ENCODE assay signal across 9 cellular contexts in the genomic region with DNA sequence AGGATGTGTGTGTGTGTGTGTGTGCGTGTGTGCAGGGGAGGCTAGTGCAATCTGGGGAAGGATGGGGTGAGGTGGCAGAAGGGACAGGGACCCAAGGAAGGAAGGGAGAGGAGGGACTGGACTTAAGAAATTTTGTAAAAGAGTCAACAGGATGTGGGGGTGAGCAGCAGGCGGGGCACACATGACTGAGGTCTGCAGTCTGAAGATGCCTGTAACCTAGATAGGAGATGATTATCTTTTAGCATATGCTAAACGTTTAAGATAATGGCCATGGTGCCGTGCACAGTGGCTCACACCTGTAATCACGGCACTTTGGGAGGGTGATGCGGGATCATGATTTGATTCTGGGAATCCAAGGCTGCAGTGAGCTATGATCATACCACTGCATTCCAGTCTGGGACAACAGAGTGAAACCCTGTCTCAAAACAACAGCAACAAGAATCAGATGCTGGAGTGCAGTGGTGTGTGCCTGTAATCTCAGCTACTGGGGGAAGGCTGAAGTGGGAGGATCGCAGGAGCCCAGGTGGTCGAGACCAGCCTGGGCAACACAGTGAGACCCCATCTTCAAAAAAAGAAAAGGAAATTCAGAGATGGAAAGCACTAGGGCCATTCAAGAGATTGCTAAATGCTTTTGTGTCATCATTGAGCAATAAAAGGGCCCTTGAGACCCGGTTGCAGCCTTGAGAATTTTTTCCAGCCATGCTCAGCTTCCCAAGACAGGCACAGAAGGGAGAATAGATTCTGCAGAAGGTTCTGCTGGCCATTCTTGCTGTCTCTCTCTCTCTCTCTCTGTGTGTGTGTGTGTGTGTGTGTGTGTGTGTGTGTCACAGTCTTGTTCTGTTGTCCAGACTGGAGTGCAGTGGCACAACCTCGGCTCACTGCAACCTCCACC. TPM values are rescaled to one million over a fixed set of nuclear protein-coding genes. Genes with fewer than 3 reads are reported as not detected.
DNase-seq lines count a peak whose midpoint lies in the region; ATAC-seq and TF ChIP-seq lines count a peak whose summit lies in the region.
"Had no signal": no experiment of that assay in that cellular context is flagged by ENCODE, and none has a peak within 500 bp of the region (broad histone marks: within the 10 kb centered on the region; RNA-seq: fewer than 3 reads in every experiment).

No MANE protein-coding gene starts in this region.

- H3K27me3 ChIP-seq in Karpas-422 (ENCODE audit: low read length) (no peaks in the 10 kb centered on the region), lower lobe of right lung (ENCODE audit: low read depth) (no peaks in the 10 kb centered on the region)

- H3K4me2 ChIP-seq in Karpas-422 (ENCODE audit: low read depth, low read length, poor library complexity, severe bottlenecking), result no peak overlapping the region

- H3K27me3 Mint-ChIP-seq in activated T-cell treated with anti-CD3 and anti-CD28 coated beads, Interleukin-2, amount 50 U/mL, for 24 hours, result no peaks in the 10 kb centered on the region

- H3K36me3 ChIP-seq in Karpas-422 (ENCODE audit: insufficient read depth, low read length), result no peaks in the 10 kb centered on the region
- H3K36me3 ChIP-seq in lower lobe of right lung, result peaks cover 10% of the 10 kb centered on the region

- H3K79me2 ChIP-seq in Karpas-422 (ENCODE audit: low read length), result peaks cover 7% of the 10 kb centered on the region

- no peak for TF ChIP-seq CTCF in AG09319 (IDR thresholded peaks at IDR 0.05; ENCODE audit: low read depth, low read length)
- TF ChIP-seq CTCF in lower lobe of right lung (IDR thresholded peaks at IDR 0.05), result no peak

- H3K4me3 ChIP-seq in Karpas-422 (ENCODE audit: low read length) (no peak overlapping the region), lower lobe of right lung (no peak overlapping the region)

- DNase-seq in AG09319 (ENCODE audit: extremely low read depth, low read depth) (peak; percentile 29), Karpas-422 (peak; percentile 32), lower lobe of right lung (no peak), NCI-H1436 treated with DMSO at 0.1 percent for 48 hours (lab: John Stamatoyannopoulos, UW) (no peak), NCI-H345 treated with DMSO at 0.1 percent for 48 hours (lab: John Stamatoyannopoulos, UW; ENCODE audit: unreplicated experiment) (no peak)
- peak; percentile 43 for DNase-seq in activated T-cell treated with anti-CD3 and anti-CD28 coated beads, Interleukin-2, amount 50 U/mL, for 24 hours
- DNase-seq: SHP77 had no signal

- peak overlapping the region; percentile 41 for H3K4me3 Mint-ChIP-seq in activated T-cell treated with anti-CD3 and anti-CD28 coated beads, Interleukin-2, amount 50 U/mL, for 24 hours

- H3K4me1 ChIP-seq in Karpas-422 (ENCODE audit: low read length), result peaks cover 15% of the 10 kb centered on the region
- peaks cover 22% of the 10 kb centered on the region for H3K4me1 ChIP-seq in lower lobe of right lung

- H3K9ac ChIP-seq in Karpas-422 (ENCODE audit: low read length), result no peak overlapping the region

- intact Hi-C loops in lower lobe of right lung (cut with DNase I), result no loop called here

- ATAC-seq in lower lobe of right lung (no peak), HG03378 (IDR thresholded peaks at IDR 0.05; ENCODE audit: unreplicated experiment) (no peak), GM19023 (IDR thresholded peaks at IDR 0.05; ENCODE audit: unreplicated experiment) (no peak)

- H3K9me3 ChIP-seq in Karpas-422 (ENCODE audit: low read length), result no peaks in the 10 kb centered on the region
- H3K9me3 ChIP-seq in lower lobe of right lung, result no peaks in the 10 kb centered on the region

- no peaks in the 10 kb centered on the region for H3K9me2 ChIP-seq in Karpas-422 (replicated peaks; ENCODE audit: insufficient read depth, low read length)

- H3K4me1 Mint-ChIP-seq in activated T-cell treated with anti-CD3 and anti-CD28 coated beads, Interleukin-2, amount 50 U/mL, for 24 hours (ENCODE audit: low read depth), result peaks cover 52% of the 10 kb centered on the region

- no peaks in the 10 kb centered on the region for H4K20me1 ChIP-seq in Karpas-422 (ENCODE audit: insufficient read depth, low read depth, low read length)

- peaks cover 9% of the 10 kb centered on the region for H3K36me3 Mint-ChIP-seq in activated T-cell treated with anti-CD3 and anti-CD28 coated beads, Interleukin-2, amount 50 U/mL, for 24 hours (ENCODE audit: low read depth)

- no peak overlapping the region for H2AFZ ChIP-seq in Karpas-422 (ENCODE audit: low read length)

- peak overlapping the region; percentile 91 for H3K27ac Mint-ChIP-seq in activated T-cell treated with anti-CD3 and anti-CD28 coated beads, Interleukin-2, amount 50 U/mL, for 24 hours

- no peaks in the 10 kb centered on the region for H3K9me3 Mint-ChIP-seq in activated T-cell treated with anti-CD3 and anti-CD28 coated beads, Interleukin-2, amount 50 U/mL, for 24 hours

- H3K27ac ChIP-seq in Karpas-422 (ENCODE audit: low read length) (no peak overlapping the region), lower lobe of right lung (peak overlapping the region; percentile 67)

RNA-seq across cellular contexts. Expression of gene ZNF414, which starts 3.8 kb away (rescaled TPM):
- 3.8 and 11.8 TPM in 2 replicates for total RNA-seq in Karpas-422 (2014; rRNA removed; shearing (Covaris generic); ENCODE audit: low replicate concordance)
- total RNA-seq in lower lobe of right lung, result 21.6 TPM

RNA-seq across cellular contexts. Expression of gene PRAM1, which starts 15.4 kb away (rescaled TPM):
- not detected in 2 replicates for total RNA-seq in Karpas-422 (2014; rRNA removed; shearing (Covaris generic); ENCODE audit: low replicate concordance)
- 52.2 TPM for total RNA-seq in lower lobe of right lung

RNA-seq across cellular contexts. Expression of gene MYO1F, which starts 59.4 kb away (rescaled TPM):
- total RNA-seq in Karpas-422 (2014; rRNA removed; shearing (Covaris generic); ENCODE audit: low replicate concordance), result not detected in 2 replicates
- 162 TPM for total RNA-seq in lower lobe of right lung

Comparison
In these comparisons a context has a peak if more than half of its experiments do, and no peak if none do; other contexts are left out.
1. DNase-seq: peak in AG09319 (single experiment), Karpas-422 (single experiment) and activated T-cell treated with anti-CD3 and anti-CD28 coated beads, Interleukin-2, amount 50 U/mL, for 24 hours (single experiment); none in lower lobe of right lung (single experiment), NCI-H1436 treated with DMSO at 0.1 percent for 48 hours (single experiment) and NCI-H345 treated with DMSO at 0.1 percent for 48 hours (single experiment).
2. RNA of gene PRAM1, which starts 15.4 kb away (total RNA-seq): 52.2 TPM in lower lobe of right lung (single experiment); not detected in Karpas-422; every median in the first group is over 10 times any median in the second.
3. RNA of gene MYO1F, which starts 59.4 kb away (total RNA-seq): 162 TPM in lower lobe of right lung (single experiment); not detected in Karpas-422; every median in the first group is over 100 times any median in the second.